27 cellular contexts compared by ENCODE assay signal in genomic region chr6:158508450-158508849, GRCh38.
"Had no signal": no experiment of that assay in that cellular context is flagged by ENCODE, and none has a peak within 500 bp of the region (broad histone marks: within the 10 kb centered on the region; RNA-seq: fewer than 3 reads in every experiment).

No MANE protein-coding gene starts in this region.

- H3K36me3 ChIP-seq: transverse colon, uterus, vagina had no signal

- H3K27me3 ChIP-seq: stomach, suprapubic skin, testis, thyroid gland, tibial artery, tibial nerve, transverse colon, upper lobe of left lung, upper lobe of right lung, uterus, vagina had no signal

- FAIRE-seq: urothelium cell line had no signal

- H3K27ac ChIP-seq: stomach, suprapubic skin, testis, thoracic aorta, thyroid gland, tibial artery, tibial nerve, transverse colon, upper lobe of left lung, upper lobe of right lung, uterus, vagina had no signal

- H3K4me1 ChIP-seq: stomach, suprapubic skin, testis, thyroid gland, tibial artery, tibial nerve, transverse colon, upper lobe of left lung, upper lobe of right lung, uterus, vagina had no signal

- H3K4me3 ChIP-seq: stomach, suprapubic skin, testis, thoracic aorta, thyroid gland, tibial artery, tibial nerve, transverse colon, upper lobe of left lung, upper lobe of right lung, uterus, vagina had no signal

- H3K9me3 ChIP-seq: stomach, suprapubic skin, testis, thoracic aorta, thyroid gland, tibial artery, tibial nerve, transverse colon, upper lobe of left lung, upper lobe of right lung, uterus, vagina had no signal

- DNase-seq: stimulated activated CD4-positive, alpha-beta T cell treated with anti-CD3 and anti-CD28 coated beads, Interleukin-2, amount 100 ng/mL, for 48 hours; stimulated activated CD4-positive, alpha-beta T cell treated with anti-CD3 and anti-CD28 coated beads, Interleukin-4, amount 100 ng/mL, for 1 hour; stimulated activated CD4-positive, alpha-beta T cell treated with anti-CD3 and anti-CD28 coated beads, Interleukin-4, amount 100 ng/mL, for 24 hours; stimulated activated CD4-positive, alpha-beta T cell treated with anti-CD3 and anti-CD28 coated beads, Interleukin-4, amount 100 ng/mL, for 4 hours; stimulated activated CD8-positive, alpha-beta memory T cell treated with anti-CD3 and anti-CD28 coated beads, Interleukin-4, amount 100 ng/mL, for 48 hours; stimulated activated naive B cell treated with anti-CD40 and anti-IgM and Interleukin-4, amounts not matched to agents 10 μg/mL and 1 μg/mL and 100 μg/mL, for 72 hours; stimulated activated naive CD4-positive, alpha-beta T cell; stimulated activated naive CD4-positive, alpha-beta T cell treated with Interleukin-2 at 50 U/mL for 16 hours; stimulated activated naive CD8-positive, alpha-beta T cell treated with anti-CD3 and anti-CD28 coated beads, Interleukin-15, amount 100 ng/mL, for 72 hours; stimulated activated naive CD8-positive, alpha-beta T cell treated with anti-CD3 and anti-CD28 coated beads, Interleukin-15, Interleukin-2, amounts not matched to agents 100 U/mL and 50 U/mL, for 24 hours; stomach; substantia nigra; testis; thyroid gland; tibial artery; transverse colon; trophoblast cell; upper lobe of left lung; upper lobe of right lung; uterus had no signal

- ATAC-seq: stimulated activated effector memory CD8-positive, alpha-beta T cell treated with anti-CD3 and anti-CD28 coated beads, Interleukin-12 subunit alpha, Interleukin-12 subunit beta, amount 100 ng/mL, for 72 hours; stimulated activated memory B cell treated with anti-CD40 and anti-IgM and Interleukin-4, amounts not matched to agents 10 μg/mL and 1 μg/mL and 100 μg/mL, for 72 hours; stimulated activated naive B cell treated with anti-CD40 and anti-IgM and Interleukin-4, amounts not matched to agents 10 μg/mL and 1 μg/mL and 100 μg/mL, for 72 hours; stimulated activated naive CD8-positive, alpha-beta T cell treated with anti-CD3 and anti-CD28 coated beads, Interleukin-15, amount 100 ng/mL, for 72 hours; stimulated activated naive CD8-positive, alpha-beta T cell treated with anti-CD3 and anti-CD28 coated beads, Interleukin-15, Interleukin-2, amounts not matched to agents 100 U/mL and 50 U/mL, for 24 hours; upper lobe of right lung had no signal
